In genomic region chr9:129036923-129037766, GRCh38 we compare ENCODE assay signal across 8 cellular contexts. TPM values are rescaled to one million over a fixed set of nuclear protein-coding genes. Genes with fewer than 3 reads are reported as not detected.
A peak's percentile ranks its signal among the peaks of the same experiment; 100 is the strongest.
DNase-seq lines count a peak whose midpoint lies in the region; ATAC-seq and TF ChIP-seq lines count a peak whose summit lies in the region.

No MANE protein-coding gene starts in this region.

- H3K4me1 ChIP-seq in mesendoderm (ENCODE audit: control insufficient read depth, low read depth, low read length) = no peaks in the 10 kb centered on the region

- no peak for TF ChIP-seq RAD21 in Ishikawa (IDR thresholded peaks at IDR 0.05; ENCODE audit: low read depth)

- peak overlapping the region; percentile 89 for H3K23ac ChIP-seq in mesendoderm (ENCODE audit: low read length)

- no peak overlapping the region for H2BK120ac ChIP-seq in mesendoderm (ENCODE audit: low read depth, low read length)

- peaks cover 2% of the 10 kb centered on the region for H3K36me3 ChIP-seq in mesendoderm (ENCODE audit: control insufficient read depth, insufficient read depth, low read length)

- peak overlapping the region; percentile 94 for H3K56ac ChIP-seq in mesendoderm (ENCODE audit: low read length)

- H3K4ac ChIP-seq in mesendoderm (ENCODE audit: low read depth, low read length) = no peak overlapping the region

- H4K5ac ChIP-seq in mesendoderm (ENCODE audit: low read length) = no peak overlapping the region

- H3K27me3 ChIP-seq in mesendoderm (ENCODE audit: insufficient read depth, low read length, poor library complexity) = no peaks in the 10 kb centered on the region

- no peak overlapping the region for H2BK5ac ChIP-seq in mesendoderm (ENCODE audit: low read length)

- H3K4me3 ChIP-seq in choroid plexus epithelial cell (ENCODE audit: low read depth, low read length) (peak overlapping the region; percentile 98), mesendoderm (ENCODE audit: low read length) (peak overlapping the region; percentile 79)

- H3K27ac ChIP-seq in 22Rv1 (peak overlapping the region; percentile 77), mesendoderm (ENCODE audit: low read depth, low read length) (no peak overlapping the region)

- H3K79me1 ChIP-seq in mesendoderm (ENCODE audit: low read length) = peaks cover 16% of the 10 kb centered on the region

- DNase-seq in choroid plexus epithelial cell (ENCODE audit: low read depth) (no peak), mesendoderm (no peak), SKM-1 (lab: John Stamatoyannopoulos, UW; ENCODE audit: unreplicated experiment) (no peak)
- no peak for DNase-seq in NK-92 treated with Interleukin-12 subunit alpha and Interleukin-12 subunit beta, amount 100 ng/mL, for 24 hours (lab: John Stamatoyannopoulos, UW)

- H3K4me2 ChIP-seq in mesendoderm (ENCODE audit: low read length) = peak overlapping the region; percentile 90

- peak overlapping the region; percentile 86 for H3K9ac ChIP-seq in mesendoderm (ENCODE audit: low read length)

- peaks cover 6% of the 10 kb centered on the region for H3K79me2 ChIP-seq in mesendoderm (ENCODE audit: control insufficient read depth, insufficient read depth, low read length)

- ATAC-seq in HG02571 (IDR thresholded peaks at IDR 0.05; ENCODE audit: unreplicated experiment) (no peak), HG03354 (IDR thresholded peaks at IDR 0.05; ENCODE audit: poor library complexity, severe bottlenecking, unreplicated experiment) (no peak)

- no CpG with 5 or more reads among the region's 32 CpGs for WGBS in mesendoderm (ENCODE audit: extremely low coverage, insufficient coverage, low lambda C conversion rate)

- no peak overlapping the region for H3K18ac ChIP-seq in mesendoderm (ENCODE audit: low read length)

- no peak overlapping the region for H2AK5ac ChIP-seq in mesendoderm (ENCODE audit: low read length)

- no peak overlapping the region for H4K8ac ChIP-seq in mesendoderm (ENCODE audit: low read depth, low read length)

- TF ChIP-seq EP300 in Ishikawa (IDR thresholded peaks at IDR 0.05; ENCODE audit: borderline replicate concordance) = no peak

- no peak overlapping the region for H2BK15ac ChIP-seq in mesendoderm (replicated peaks; ENCODE audit: low read depth)

- TF ChIP-seq CTCF in 22Rv1 (IDR thresholded peaks at IDR 0.05) (no peak), choroid plexus epithelial cell (conservative IDR thresholded peaks at IDR 0.05; ENCODE audit: low read depth, low read length) (no peak)

TF ChIP-seq in Ishikawa, 13 proteins besides CTCF, POLR2A, EP300 and RAD21:
- TF ChIP-seq ZBTB7A (IDR thresholded peaks at IDR 0.05; ENCODE audit: low read depth) (peak; percentile 13; the same call in 1 of the 2 replicates), NFIC (IDR thresholded peaks at IDR 0.05) (no peak)
- TF ChIP-seq, protein P1, sequence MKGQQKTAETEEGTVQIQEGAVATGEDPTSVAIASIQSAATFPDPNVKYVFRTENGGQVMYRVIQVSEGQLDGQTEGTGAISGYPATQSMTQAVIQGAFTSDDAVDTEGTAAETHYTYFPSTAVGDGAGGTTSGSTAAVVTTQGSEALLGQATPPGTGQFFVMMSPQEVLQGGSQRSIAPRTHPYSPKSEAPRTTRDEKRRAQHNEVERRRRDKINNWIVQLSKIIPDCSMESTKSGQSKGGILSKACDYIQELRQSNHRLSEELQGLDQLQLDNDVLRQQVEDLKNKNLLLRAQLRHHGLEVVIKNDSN (IDR thresholded peaks at IDR 0.05) = no peak

RNA-seq across cellular contexts. Expression of gene MIGA2, which starts 0.7 kb away (rescaled TPM):
- polyA plus RNA-seq in mesendoderm (2013, experiment 1 of 2) = 8.8 TPM
- 8.6 TPM for polyA plus RNA-seq in mesendoderm (2013, experiment 2 of 2)

RNA-seq across cellular contexts. Expression of gene SH3GLB2, which starts 9.0 kb away (rescaled TPM):
- 16.9 TPM for polyA plus RNA-seq in mesendoderm (2013, experiment 1 of 2)
- 19.5 TPM for polyA plus RNA-seq in mesendoderm (2013, experiment 2 of 2)

RNA-seq across cellular contexts. Expression of gene DOLPP1, which starts 43.8 kb away (rescaled TPM):
- 31.2 TPM for polyA plus RNA-seq in mesendoderm (2013, experiment 1 of 2)
- polyA plus RNA-seq in mesendoderm (2013, experiment 2 of 2) = 29.1 TPM
